ENCODE assay signal across 12 cellular contexts in genomic region chr17:76561332-76561731, GRCh38. TPM values are rescaled to one million over a fixed set of nuclear protein-coding genes. Genes with fewer than 3 reads are reported as not detected.
DNase-seq lines count a peak whose midpoint lies in the region; ATAC-seq and TF ChIP-seq lines count a peak whose summit lies in the region.
"Had no signal": no experiment of that assay in that cellular context is flagged by ENCODE, and none has a peak within 500 bp of the region (broad histone marks: within the 10 kb centered on the region; RNA-seq: fewer than 3 reads in every experiment).

No MANE protein-coding gene starts in this region.

- H3K27ac Mint-ChIP-seq in CD8-positive, alpha-beta T cell: peak overlapping the region; percentile 85

- H3K9me3 ChIP-seq in CD8-positive, alpha-beta T cell (ENCODE audit: low read length): no peaks in the 10 kb centered on the region
- H3K9me3 ChIP-seq in MG63 (no peaks in the 10 kb centered on the region), mammary epithelial cell (replicated peaks; ENCODE audit: insufficient read depth, low read length) (no peaks in the 10 kb centered on the region), osteoblast (ENCODE audit: low read depth, low read length) (no peaks in the 10 kb centered on the region), aorta (ENCODE audit: control insufficient read depth, low read length) (no peaks in the 10 kb centered on the region)

- in situ Hi-C loops in mammary epithelial cell (cut with MboI; ENCODE audit: low sequenced_read_pairs in 2 of 2): no loop called here

- dilution Hi-C loops in mammary epithelial cell (cut with HindIII; ENCODE audit: low sequenced_read_pairs): loop anchor here (10.0 kb wide), 1 partner anchor 293 kb away; no protein-coding TSS in a partner anchor

- no peak overlapping the region for H3K4me3 ChIP-seq in CD8-positive, alpha-beta T cell (ENCODE audit: low read depth, low read length)
- H3K4me3 ChIP-seq in MG63: peak overlapping the region; percentile 90
- peak overlapping the region in 2 of 3 experiments; percentile 19 to 37 for H3K4me3 ChIP-seq in mammary epithelial cell (replicated peaks in 1 of 3; ENCODE audit: insufficient read depth in 1 of 3, low read depth in 2 of 3, low read length in 3 of 3)
- H3K4me3 ChIP-seq in osteoblast (ENCODE audit: insufficient read depth, low read length): peak overlapping the region; percentile 30
- H3K4me3 ChIP-seq in aorta (ENCODE audit: low read length in 2 of 2): no peak overlapping the region

- 51% methylated on average over 7 of the region's 7 CpGs for WGBS in mammary epithelial cell (ENCODE audit: low coverage, missing lambda C conversion rate)
- 82 to 84% methylated on average over 7 of the region's 7 CpGs for WGBS in aorta, 2 donors

- H3K36me3 Mint-ChIP-seq in CD8-positive, alpha-beta T cell: peaks cover 70% of the 10 kb centered on the region

- no peaks in the 10 kb centered on the region for H3K9me3 Mint-ChIP-seq in CD8-positive, alpha-beta T cell

- TF ChIP-seq CTCF in CD8-positive, alpha-beta T cell (IDR thresholded peaks at IDR 0.05): no peak
- no peak for TF ChIP-seq CTCF in mammary epithelial cell (conservative IDR thresholded peaks at IDR 0.05 in 1 of 2, IDR thresholded peaks at IDR 0.05 in 1 of 2; ENCODE audit: extremely low read depth in 1 of 2, insufficient read depth in 1 of 2, low read depth in 1 of 2, low read length in 2 of 2)
- TF ChIP-seq CTCF in osteoblast (IDR thresholded peaks at IDR 0.05; ENCODE audit: extremely low read depth, low read depth, low read length): no peak

- intact Hi-C loops in CD8-positive, alpha-beta T cell (cut with DNase I, micrococcal nuclease): no loop called here
- intact Hi-C loops in mammary epithelial cell (cut with micrococcal nuclease) (no loop called here), aorta (cut with DNase I) (no loop called here)

- peaks cover 14% of the 10 kb centered on the region for H3K36me3 ChIP-seq in CD8-positive, alpha-beta T cell (ENCODE audit: insufficient read depth, low read length)
- H3K36me3 ChIP-seq in MG63 (peaks cover 70% of the 10 kb centered on the region), mammary epithelial cell (ENCODE audit: insufficient read depth, low read length) (peaks cover 30% of the 10 kb centered on the region), osteoblast (ENCODE audit: insufficient read depth, low read length) (peaks cover 40% of the 10 kb centered on the region), aorta (ENCODE audit: control insufficient read depth in 1 of 2, insufficient read depth in 2 of 2, low read length in 1 of 2) (peaks cover 0 to 3% of the 10 kb centered on the region in 2 donors)

- peak overlapping the region; percentile 67 for H3K4me3 Mint-ChIP-seq in CD8-positive, alpha-beta T cell

- H2AFZ ChIP-seq in mammary epithelial cell (ENCODE audit: low read depth, low read length): no peak overlapping the region
- H2AFZ ChIP-seq in osteoblast (ENCODE audit: low read length): no peak overlapping the region

- peak overlapping the region; percentile 38 for H3K27ac ChIP-seq in CD8-positive, alpha-beta T cell (ENCODE audit: low read depth, low read length)
- H3K27ac ChIP-seq in mammary epithelial cell (ENCODE audit: insufficient read depth, low read depth, low read length) (peak overlapping the region; percentile 58), osteoblast (ENCODE audit: low read depth, low read length) (peak overlapping the region; percentile 77), aorta (ENCODE audit: low read depth in 1 of 2, low read length in 2 of 2) (no peak overlapping the region)

- H3K9ac ChIP-seq in mammary epithelial cell (ENCODE audit: insufficient read depth, low read length): peak overlapping the region; percentile 66

- H3K4me2 ChIP-seq in mammary epithelial cell (ENCODE audit: insufficient read depth, low read depth, low read length) (peak overlapping the region; percentile 78), osteoblast (ENCODE audit: insufficient read depth, low read length) (peak overlapping the region; percentile 94)

- H3K27me3 Mint-ChIP-seq in CD8-positive, alpha-beta T cell (ENCODE audit: low read depth): no peaks in the 10 kb centered on the region

- BruUV-seq in mammary epithelial cell (replicated peaks; lab: Mats Ljungman, UMichigan): no TSS peak

- no peak for DNase-seq in CD8-positive, alpha-beta T cell
- DNase-seq in MG63 (no peak), mammary epithelial cell (no peak), osteoblast (ENCODE audit: insufficient read length, low spot score, missing footprints) (peak; percentile 58), aorta (no peak), SKM-1 treated with dmso at 0.1 percent for 144 hours (lab: John Stamatoyannopoulos, UW; ENCODE audit: unreplicated experiment) (no peak), NOMO-1 (lab: John Stamatoyannopoulos, UW; ENCODE audit: unreplicated experiment in 2 of 2) (no peak)
- no peak for DNase-seq in stimulated activated CD4-positive, alpha-beta T cell treated with anti-CD3 and anti-CD28 coated beads, Interleukin-4, amount 100 ng/mL, for 4 hours
- DNase-seq: cortex of kidney, left colon, NCI-H510A treated with DMSO at 0.1 percent for 48 hours had no signal

- no peaks in the 10 kb centered on the region for H3K27me3 ChIP-seq in CD8-positive, alpha-beta T cell (ENCODE audit: insufficient read depth, low read length)
- H3K27me3 ChIP-seq in MG63 (no peaks in the 10 kb centered on the region), mammary epithelial cell (ENCODE audit: insufficient read depth, low read length) (no peaks in the 10 kb centered on the region), osteoblast (ENCODE audit: insufficient read depth, low read length) (no peaks in the 10 kb centered on the region), aorta (ENCODE audit: control insufficient read depth in 1 of 2, insufficient read depth in 2 of 2, low read length in 1 of 2) (no peaks in the 10 kb centered on the region)

- H3K79me2 ChIP-seq in mammary epithelial cell (ENCODE audit: insufficient read depth, low read length): peaks cover 82% of the 10 kb centered on the region
- peaks cover 56% of the 10 kb centered on the region for H3K79me2 ChIP-seq in osteoblast (ENCODE audit: insufficient read depth, low read length)

- ATAC-seq in CD8-positive, alpha-beta T cell: peak; percentile 11
- ATAC-seq in aorta (ENCODE audit: low FRiP score): no peak
- ATAC-seq: activated CD4-positive, CD25-positive, alpha-beta regulatory T cell treated with anti-CD3 and anti-CD28 coated beads, Interleukin-2, amount 50 U/mL, for 24 hours; left colon had no signal

- POLR2A ChIA-PET in CD8-positive, alpha-beta T cell (lab: Charles Lee): interaction anchor here (0.7 to 1.4 kb wide), 4 partner anchors 8 to 46 kb away, joined by 3 to 4 read pairs (median 4); a partner anchor contains a TSS

- CTCF ChIA-PET in CD8-positive, alpha-beta T cell (lab: Charles Lee): interaction anchor here (0.9 to 2.2 kb wide), 6 partner anchors 15 to 147 kb away, joined by 3 to 8 read pairs (median 4); no protein-coding TSS in a partner anchor
- CTCF ChIA-PET in mammary epithelial cell (lab: Charles Lee; ENCODE audit: low non-redundant PET): no interaction called here

- peaks cover 4% of the 10 kb centered on the region for H4K20me1 ChIP-seq in mammary epithelial cell (ENCODE audit: insufficient read depth, low read length)
- H4K20me1 ChIP-seq in osteoblast (ENCODE audit: insufficient read depth, low read length): peaks cover 57% of the 10 kb centered on the region

- peaks cover 53% of the 10 kb centered on the region for H3K4me1 ChIP-seq in CD8-positive, alpha-beta T cell (ENCODE audit: insufficient read depth, low read length)
- H3K4me1 ChIP-seq in mammary epithelial cell (ENCODE audit: insufficient read depth, low read length) (peaks cover 45% of the 10 kb centered on the region), osteoblast (ENCODE audit: insufficient read depth, low read length) (peaks cover 53% of the 10 kb centered on the region), aorta (ENCODE audit: control insufficient read depth in 1 of 2, insufficient read depth in 2 of 2, low read length in 2 of 2) (no peaks in the 10 kb centered on the region)

- peaks cover 76% of the 10 kb centered on the region for H3K4me1 Mint-ChIP-seq in CD8-positive, alpha-beta T cell (ENCODE audit: low read depth)

RNA-seq across cellular contexts. Expression of gene PRCD, which starts 21.5 kb away (rescaled TPM):
- total RNA-seq in CD8-positive, alpha-beta T cell: not detected
- total RNA-seq in MG63 (2014; rRNA removed; shearing (Covaris generic); ENCODE audit: low replicate concordance): 1.2 TPM in 1 of 2 replicates, not detected in the other
- total RNA-seq in mammary epithelial cell (1 to 10 TPM in 1 of 2 donors, under 1 TPM in 1; 0.66 to 1.2 TPM), osteoblast (4.0 and 5.3 TPM in 2 replicates), aorta (1 to 10 TPM; 1.2 to 8.6 TPM)
- polyA plus RNA-seq in mammary epithelial cell (0.71 TPM), aorta (not detected)
- not detected for polyA minus RNA-seq in mammary epithelial cell

RNA-seq across cellular contexts. Expression of gene CYGB, which starts 23.8 kb away (rescaled TPM):
- under 1 TPM; 0.47 to 0.57 TPM for total RNA-seq in CD8-positive, alpha-beta T cell
- 7.6 and 14.0 TPM in 2 replicates for total RNA-seq in MG63 (2014; rRNA removed; shearing (Covaris generic); ENCODE audit: low replicate concordance)
- total RNA-seq in mammary epithelial cell (10 to 100 TPM in 1 of 2 donors, 1 to 10 TPM in 1; 3.3 to 17.0 TPM), osteoblast (39.1 and 74.0 TPM in 2 replicates), aorta (10 to 100 TPM; 22.4 to 26.6 TPM)
- polyA plus RNA-seq in mammary epithelial cell (18.8 TPM), aorta (1 to 10 TPM in 1 of 2 donors, under 1 TPM in 1; 0.95 to 2.1 TPM)
- polyA minus RNA-seq in mammary epithelial cell: 18.6 TPM

RNA-seq across cellular contexts. Expression of gene ST6GALNAC2, which starts 24.3 kb away (rescaled TPM):
- total RNA-seq in CD8-positive, alpha-beta T cell: 1 to 10 TPM in 1 of 2 experiments, under 1 TPM in 1; 0.50 to 1.7 TPM
- total RNA-seq in MG63 (2014; rRNA removed; shearing (Covaris generic); ENCODE audit: low replicate concordance): 0.15 and 0.30 TPM in 2 replicates
- total RNA-seq in mammary epithelial cell: 100 to 1,000 TPM in 1 of 2 donors, 10 to 100 TPM in 1; 65.1 to 221 TPM
- 48.7 TPM for polyA plus RNA-seq in mammary epithelial cell
- 31.0 TPM for polyA minus RNA-seq in mammary epithelial cell
- total RNA-seq in osteoblast: 0.36 and 0.59 TPM in 2 replicates
- 1 to 10 TPM; 2.5 to 7.6 TPM for total RNA-seq in aorta
- 1 to 10 TPM in 1 of 2 donors, not detected in 1; 2.0 TPM for polyA plus RNA-seq in aorta

Comparison
In these comparisons a context has a peak if more than half of its experiments do, and no peak if none do; other contexts are left out.
1. H3K27ac ChIP-seq: peak in CD8-positive, alpha-beta T cell (single experiment), mammary epithelial cell (single experiment) and osteoblast (single experiment); none in aorta (0 of 2).
2. H3K4me3 ChIP-seq: peak in MG63 (single experiment), mammary epithelial cell (2 of 3) and osteoblast (single experiment); none in CD8-positive, alpha-beta T cell (single experiment) and aorta (0 of 2).
3. RNA of gene ST6GALNAC2, which starts 24.3 kb away (total RNA-seq): 65.1 to 221 TPM in mammary epithelial cell; 2.5 to 7.6 TPM in aorta, 0.50 to 1.7 TPM in CD8-positive, alpha-beta T cell, 0.36 to 0.59 TPM in osteoblast and 0.15 to 0.30 TPM in MG63; every median in the first group is over 4 times any median in the second.